ENCODE assay signal across 19 cellular contexts in genomic region chr3:61600195-61600594, GRCh38. TPM values are rescaled to one million over a fixed set of nuclear protein-coding genes. Genes with fewer than 3 reads are reported as not detected.
"Had no signal": no experiment of that assay in that cellular context is flagged by ENCODE, and none has a peak within 500 bp of the region (broad histone marks: within the 10 kb centered on the region; RNA-seq: fewer than 3 reads in every experiment).

No MANE protein-coding gene starts in this region.

- DNase-seq: activated CD4-positive, alpha-beta T cell treated with anti-CD3 and anti-CD28 coated beads for 1 hour; activated CD4-positive, alpha-beta T cell treated with anti-CD3 and anti-CD28 coated beads, Interleukin-2, amount 50 U/mL, for 1 hour; activated CD8-positive, alpha-beta T cell treated with anti-CD3 and anti-CD28 coated beads, Interleukin-2, amount 10 ng/mL, durations not matched to agents 7 days and 5 days; activated gamma-delta T cell treated with Interleukin-2 at 50 U/mL for 16 hours; dermis blood vessel endothelial cell; effector CD8-positive, alpha-beta T cell; heart right ventricle; lower lobe of right lung; naive thymus-derived CD4-positive, alpha-beta T cell; occipital lobe; stimulated activated CD4-positive, alpha-beta T cell treated with anti-CD3 and anti-CD28 coated beads, Interleukin-15, amount 100 ng/mL, for 24 hours; stimulated activated CD4-positive, alpha-beta T cell treated with anti-CD3 and anti-CD28 coated beads, Interleukin-2, amount 100 ng/mL, for 48 hours; stimulated activated naive CD4-positive, alpha-beta T cell; T-cell; upper lobe of left lung; WERI-Rb-1 had no signal

- H3K27me3 ChIP-seq: ascending aorta, cardiac muscle cell, heart right ventricle, upper lobe of left lung had no signal

- H3K4me3 ChIP-seq: ascending aorta, cardiac muscle cell, heart right ventricle, lower lobe of right lung, smooth muscle cell, upper lobe of left lung had no signal

- H3K36me3 ChIP-seq: cardiac muscle cell, lower lobe of right lung, upper lobe of left lung had no signal

RNA-seq across cellular contexts. Expression of gene PTPRG, which starts 38.8 kb away (rescaled TPM):
- total RNA-seq: activated CD8-positive, alpha-beta T cell treated with anti-CD3 and anti-CD28 coated beads, Interleukin-2, amount 10 ng/mL, durations not matched to agents 7 days and 5 days had no signal
- polyA plus RNA-seq: naive thymus-derived CD4-positive, alpha-beta T cell had no signal
